In genomic region chr7:13593854-13594253, GRCh38 we compare ENCODE assay signal across 35 cellular contexts.
"Had no signal": no experiment of that assay in that cellular context is flagged by ENCODE, and none has a peak within 500 bp of the region (broad histone marks: within the 10 kb centered on the region; RNA-seq: fewer than 3 reads in every experiment).

No MANE protein-coding gene starts in this region.

- H3K27ac ChIP-seq: KMS-11 had no signal

- H3K36me3 ChIP-seq: MG63 had no signal

- H3K4me3 ChIP-seq: MG63 had no signal

- DNase-seq: Karpas-422, Kasumi-1, KG1, MG63, MM.1S, MV-4-11, NCI-H1048, NCI-H1092, NCI-H1092 treated with DMSO at 0.1 percent for 48 hours, NCI-H1105, NCI-H1105 treated with DMSO at 0.1 percent for 48 hours, NCI-H1417, NCI-H1417 treated with DMSO at 0.1 percent for 48 hours, NCI-H1436, NCI-H1436 treated with DMSO at 0.1 percent for 48 hours, NCI-H146, NCI-H1694, NCI-H1694 treated with DMSO at 0.1 percent for 48 hours, NCI-H187, NCI-H187 treated with DMSO at 0.1 percent for 48 hours, NCI-H1930, NCI-H2029, NCI-H2029 treated with DMSO at 0.1 percent for 48 hours, NCI-H2081, NCI-H2081 treated with DMSO at 0.1 percent for 48 hours, NCI-H2107, NCI-H2171, NCI-H2171 treated with DMSO at 0.1 percent for 48 hours, NCI-H2227 treated with DMSO at 0.1 percent for 48 hours, NCI-H345, NCI-H446, NCI-H446 treated with DMSO at 0.1 percent for 48 hours, NCI-H510A, NCI-H510A treated with DMSO at 0.1 percent for 48 hours had no signal

- H3K4me2 ChIP-seq: KMS-11 had no signal

- H3K27me3 ChIP-seq: MG63 had no signal

- H3K9ac ChIP-seq: KMS-11 had no signal
